Comparison of ENCODE assay signal across 1 cellular context in the genomic region with DNA sequence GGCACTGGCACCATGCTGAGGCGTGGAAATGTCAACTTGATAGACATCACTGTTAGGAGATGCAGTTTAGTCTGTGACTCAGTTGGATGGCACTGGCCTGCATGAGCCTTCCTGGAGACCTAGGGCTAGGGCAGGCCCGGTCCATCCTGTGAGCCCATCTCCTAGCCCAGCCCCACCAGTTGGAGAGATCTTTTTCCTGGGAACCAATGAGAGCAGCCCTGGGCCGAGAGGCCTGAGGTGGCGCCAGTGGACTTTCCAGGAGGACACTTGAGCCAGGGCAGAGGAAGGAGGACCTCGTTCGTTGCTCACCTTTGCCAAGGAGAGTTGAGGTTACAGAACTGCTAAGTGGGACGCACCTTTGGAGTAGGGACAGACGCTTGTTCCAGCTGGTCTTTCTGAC.
TF ChIP-seq lines count a peak whose summit lies in the region.

No MANE protein-coding gene starts in this region.

TF ChIP-seq in WTC11, 78 proteins besides CTCF, POLR2A, EP300 and RAD21 (continued from another document):
- TF ChIP-seq, protein P1, sequence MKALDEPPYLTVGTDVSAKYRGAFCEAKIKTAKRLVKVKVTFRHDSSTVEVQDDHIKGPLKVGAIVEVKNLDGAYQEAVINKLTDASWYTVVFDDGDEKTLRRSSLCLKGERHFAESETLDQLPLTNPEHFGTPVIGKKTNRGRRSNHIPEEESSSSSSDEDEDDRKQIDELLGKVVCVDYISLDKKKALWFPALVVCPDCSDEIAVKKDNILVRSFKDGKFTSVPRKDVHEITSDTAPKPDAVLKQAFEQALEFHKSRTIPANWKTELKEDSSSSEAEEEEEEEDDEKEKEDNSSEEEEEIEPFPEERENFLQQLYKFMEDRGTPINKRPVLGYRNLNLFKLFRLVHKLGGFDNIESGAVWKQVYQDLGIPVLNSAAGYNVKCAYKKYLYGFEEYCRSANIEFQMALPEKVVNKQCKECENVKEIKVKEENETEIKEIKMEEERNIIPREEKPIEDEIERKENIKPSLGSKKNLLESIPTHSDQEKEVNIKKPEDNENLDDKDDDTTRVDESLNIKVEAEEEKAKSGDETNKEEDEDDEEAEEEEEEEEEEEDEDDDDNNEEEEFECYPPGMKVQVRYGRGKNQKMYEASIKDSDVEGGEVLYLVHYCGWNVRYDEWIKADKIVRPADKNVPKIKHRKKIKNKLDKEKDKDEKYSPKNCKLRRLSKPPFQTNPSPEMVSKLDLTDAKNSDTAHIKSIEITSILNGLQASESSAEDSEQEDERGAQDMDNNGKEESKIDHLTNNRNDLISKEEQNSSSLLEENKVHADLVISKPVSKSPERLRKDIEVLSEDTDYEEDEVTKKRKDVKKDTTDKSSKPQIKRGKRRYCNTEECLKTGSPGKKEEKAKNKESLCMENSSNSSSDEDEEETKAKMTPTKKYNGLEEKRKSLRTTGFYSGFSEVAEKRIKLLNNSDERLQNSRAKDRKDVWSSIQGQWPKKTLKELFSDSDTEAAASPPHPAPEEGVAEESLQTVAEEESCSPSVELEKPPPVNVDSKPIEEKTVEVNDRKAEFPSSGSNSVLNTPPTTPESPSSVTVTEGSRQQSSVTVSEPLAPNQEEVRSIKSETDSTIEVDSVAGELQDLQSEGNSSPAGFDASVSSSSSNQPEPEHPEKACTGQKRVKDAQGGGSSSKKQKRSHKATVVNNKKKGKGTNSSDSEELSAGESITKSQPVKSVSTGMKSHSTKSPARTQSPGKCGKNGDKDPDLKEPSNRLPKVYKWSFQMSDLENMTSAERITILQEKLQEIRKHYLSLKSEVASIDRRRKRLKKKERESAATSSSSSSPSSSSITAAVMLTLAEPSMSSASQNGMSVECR (CRISPR knock-in tag; IDR thresholded peaks at IDR 0.05; ENCODE audit: borderline replicate concordance): no peak
- no peak for TF ChIP-seq ZNF416 (CRISPR knock-in tag; IDR thresholded peaks at IDR 0.05)
- TF ChIP-seq ETV6 (CRISPR knock-in tag; IDR thresholded peaks at IDR 0.05): no peak
- TF ChIP-seq CBFB (CRISPR knock-in tag; IDR thresholded peaks at IDR 0.05; ENCODE audit: low read depth): no peak
- no peak for TF ChIP-seq ZNF232 (CRISPR knock-in tag; IDR thresholded peaks at IDR 0.05)
- no peak for TF ChIP-seq KAT7 (CRISPR knock-in tag; IDR thresholded peaks at IDR 0.05; ENCODE audit: borderline replicate concordance)
- TF ChIP-seq RORB (CRISPR knock-in tag; IDR thresholded peaks at IDR 0.05): no peak
